1 cellular context compared by ENCODE assay signal in genomic region chr1:244833260-244833659, GRCh38.
TF ChIP-seq lines count a peak whose summit lies in the region.
"Not testable (repeated sequence)": the region's sequence is repeated elsewhere in the genome, so short reads cannot be mapped to it uniquely, and the experiment has no call there.

No MANE protein-coding gene starts in this region.

TF ChIP-seq in K562, 482 proteins besides CTCF, POLR2A, EP300 and RAD21:
- TF ChIP-seq, protein P1, sequence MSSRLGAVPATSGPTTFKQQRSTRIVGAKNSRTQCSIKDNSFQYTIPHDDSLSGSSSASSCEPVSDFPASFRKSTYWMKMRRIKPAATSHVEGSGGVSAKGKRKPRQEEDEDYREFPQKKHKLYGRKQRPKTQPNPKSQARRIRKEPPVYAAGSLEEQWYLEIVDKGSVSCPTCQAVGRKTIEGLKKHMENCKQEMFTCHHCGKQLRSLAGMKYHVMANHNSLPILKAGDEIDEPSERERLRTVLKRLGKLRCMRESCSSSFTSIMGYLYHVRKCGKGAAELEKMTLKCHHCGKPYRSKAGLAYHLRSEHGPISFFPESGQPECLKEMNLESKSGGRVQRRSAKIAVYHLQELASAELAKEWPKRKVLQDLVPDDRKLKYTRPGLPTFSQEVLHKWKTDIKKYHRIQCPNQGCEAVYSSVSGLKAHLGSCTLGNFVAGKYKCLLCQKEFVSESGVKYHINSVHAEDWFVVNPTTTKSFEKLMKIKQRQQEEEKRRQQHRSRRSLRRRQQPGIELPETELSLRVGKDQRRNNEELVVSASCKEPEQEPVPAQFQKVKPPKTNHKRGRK (tag; IDR thresholded peaks at IDR 0.05), result peak; percentile 88
- TF ChIP-seq ZNF445 (CRISPR knock-in tag; IDR thresholded peaks at IDR 0.05; ENCODE audit: low read depth), result 0 out of 2 replicates have a peak, but pooled peaks have one; percentile 13
- 0 out of 2 replicates have a peak, but pooled peaks have one; percentile 42 for TF ChIP-seq CREB3 (tag; conservative IDR thresholded peaks at IDR 0.05; ENCODE audit: low read depth)
- TF ChIP-seq, protein P2, sequence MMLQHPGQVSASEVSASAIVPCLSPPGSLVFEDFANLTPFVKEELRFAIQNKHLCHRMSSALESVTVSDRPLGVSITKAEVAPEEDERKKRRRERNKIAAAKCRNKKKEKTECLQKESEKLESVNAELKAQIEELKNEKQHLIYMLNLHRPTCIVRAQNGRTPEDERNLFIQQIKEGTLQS (IDR thresholded peaks at IDR 0.05), result 0 out of 2 replicates have a peak, but pooled peaks have one; percentile 5
- TF ChIP-seq, protein P2 (CRISPR knock-in tag; conservative IDR thresholded peaks at IDR 0.05), result not testable (repeated sequence)
- not testable (repeated sequence) for TF ChIP-seq CEBPG (CRISPR knock-in tag; IDR thresholded peaks at IDR 0.05)
- TF ChIP-seq CEBPG (tag; conservative IDR thresholded peaks at IDR 0.05 in 1 of 2, IDR thresholded peaks at IDR 0.05 in 1 of 2), result peak; percentile 42 to 87; a peak in 3 of 4 replicates
- TF ChIP-seq ZBTB33 (CRISPR knock-in tag; IDR thresholded peaks at IDR 0.05), result 0 out of 2 replicates have a peak, but pooled peaks have one; percentile 48
- TF ChIP-seq, protein P3, sequence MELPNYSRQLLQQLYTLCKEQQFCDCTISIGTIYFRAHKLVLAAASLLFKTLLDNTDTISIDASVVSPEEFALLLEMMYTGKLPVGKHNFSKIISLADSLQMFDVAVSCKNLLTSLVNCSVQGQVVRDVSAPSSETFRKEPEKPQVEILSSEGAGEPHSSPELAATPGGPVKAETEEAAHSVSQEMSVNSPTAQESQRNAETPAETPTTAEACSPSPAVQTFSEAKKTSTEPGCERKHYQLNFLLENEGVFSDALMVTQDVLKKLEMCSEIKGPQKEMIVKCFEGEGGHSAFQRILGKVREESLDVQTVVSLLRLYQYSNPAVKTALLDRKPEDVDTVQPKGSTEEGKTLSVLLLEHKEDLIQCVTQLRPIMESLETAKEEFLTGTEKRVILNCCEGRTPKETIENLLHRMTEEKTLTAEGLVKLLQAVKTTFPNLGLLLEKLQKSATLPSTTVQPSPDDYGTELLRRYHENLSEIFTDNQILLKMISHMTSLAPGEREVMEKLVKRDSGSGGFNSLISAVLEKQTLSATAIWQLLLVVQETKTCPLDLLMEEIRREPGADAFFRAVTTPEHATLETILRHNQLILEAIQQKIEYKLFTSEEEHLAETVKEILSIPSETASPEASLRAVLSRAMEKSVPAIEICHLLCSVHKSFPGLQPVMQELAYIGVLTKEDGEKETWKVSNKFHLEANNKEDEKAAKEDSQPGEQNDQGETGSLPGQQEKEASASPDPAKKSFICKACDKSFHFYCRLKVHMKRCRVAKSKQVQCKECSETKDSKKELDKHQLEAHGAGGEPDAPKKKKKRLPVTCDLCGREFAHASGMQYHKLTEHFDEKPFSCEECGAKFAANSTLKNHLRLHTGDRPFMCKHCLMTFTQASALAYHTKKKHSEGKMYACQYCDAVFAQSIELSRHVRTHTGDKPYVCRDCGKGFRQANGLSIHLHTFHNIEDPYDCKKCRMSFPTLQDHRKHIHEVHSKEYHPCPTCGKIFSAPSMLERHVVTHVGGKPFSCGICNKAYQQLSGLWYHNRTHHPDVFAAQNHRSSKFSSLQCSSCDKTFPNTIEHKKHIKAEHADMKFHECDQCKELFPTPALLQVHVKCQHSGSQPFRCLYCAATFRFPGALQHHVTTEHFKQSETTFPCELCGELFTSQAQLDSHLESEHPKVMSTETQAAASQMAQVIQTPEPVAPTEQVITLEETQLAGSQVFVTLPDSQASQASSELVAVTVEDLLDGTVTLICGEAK (IDR thresholded peaks at IDR 0.05), result peak; percentile 39; the same call in 1 of the 2 replicates
- TF ChIP-seq, protein P3 (CRISPR knock-in tag; IDR thresholded peaks at IDR 0.05), result not testable (repeated sequence)
- TF ChIP-seq CEBPB (tag; IDR thresholded peaks at IDR 0.05), result peak; percentile 84
- TF ChIP-seq KDM1A (IDR thresholded peaks at IDR 0.05), result peak; percentile 67 to 70
TF ChIP-seq in K562: peak in this region for 9; not testable (repeated sequence) for 473.
